8 cellular contexts compared by ENCODE assay signal in genomic region chr2:42513252-42513918, GRCh38. TPM values are rescaled to one million over a fixed set of nuclear protein-coding genes. Genes with fewer than 3 reads are reported as not detected.
DNase-seq lines count a peak whose midpoint lies in the region; ATAC-seq and TF ChIP-seq lines count a peak whose summit lies in the region.

No MANE protein-coding gene starts in this region.

- DNase-seq in Caki2 (ENCODE audit: low read depth) (peak; percentile 18), HEK293T (ENCODE audit: extremely low spot score) (peak; percentile 70), SK-N-DZ (ENCODE audit: low spot score) (peak; percentile 21), foreskin melanocyte (peak; percentile 56), retina (peak; percentile 30)
- DNase-seq in stimulated activated CD4-positive, alpha-beta T cell treated with anti-CD3 and anti-CD28 coated beads, Interleukin-4, amount 100 ng/mL, for 24 hours = no peak

- in situ Hi-C loops in Caki2 (cut with HindIII; ENCODE audit: low pct_unique_long_range_greater_than_20kb, low sequenced_read_pairs) = no loop called here

- POLR2A ChIA-PET in HEK293T (lab: Yijun Ruan, JAX) = no interaction called here

- ATAC-seq in GM21360 (IDR thresholded peaks at IDR 0.05; ENCODE audit: unreplicated experiment) (no peak), HG03571 (IDR thresholded peaks at IDR 0.05; ENCODE audit: unreplicated experiment) (no peak)

- CTCF ChIA-PET in HEK293T (lab: Yijun Ruan, JAX) = interaction anchor here (0.6 to 1.4 kb wide), 3 partner anchors 99 to 300 kb away, joined by 3 to 4 read pairs (median 3); no protein-coding TSS in a partner anchor

TF ChIP-seq in HEK293T, 16 proteins besides CTCF, POLR2A, EP300 and RAD21:
- TF ChIP-seq HDGF (IDR thresholded peaks at IDR 0.05; ENCODE audit: borderline replicate concordance) (no peak), CTBP1 (IDR thresholded peaks at IDR 0.05; ENCODE audit: borderline replicate concordance) (no peak), ELF4 (IDR thresholded peaks at IDR 0.05) (no peak), SP1 (IDR thresholded peaks at IDR 0.05) (no peak), LEF1 (IDR thresholded peaks at IDR 0.05; ENCODE audit: borderline replicate concordance) (no peak), TARDBP (IDR thresholded peaks at IDR 0.05) (no peak), ARNT (IDR thresholded peaks at IDR 0.05) (no peak), FOXA1 (IDR thresholded peaks at IDR 0.05) (no peak), L3MBTL2 (conservative IDR thresholded peaks at IDR 0.05) (no peak), FOXM1 (IDR thresholded peaks at IDR 0.05; ENCODE audit: borderline replicate concordance) (no peak)

RNA-seq across cellular contexts. Expression of gene KCNG3, which starts 19.6 kb away (rescaled TPM):
- total RNA-seq in Caki2 (2014; rRNA removed; shearing (Covaris generic); ENCODE audit: low replicate concordance) = 0.51 and 1.9 TPM in 2 replicates
- 3.3 and 3.6 TPM in 2 replicates for polyA plus RNA-seq in SK-N-DZ (2014; cell fraction: cytosol; rRNA removed)
- 1.7 and 3.4 TPM in 2 replicates for polyA plus RNA-seq in SK-N-DZ (2014; cell fraction: nucleus; rRNA removed)

RNA-seq across cellular contexts. Expression of gene MTA3, which starts 55.0 kb away (rescaled TPM):
- total RNA-seq in Caki2 (2014; rRNA removed; shearing (Covaris generic); ENCODE audit: low replicate concordance) = 31.2 and 31.6 TPM in 2 replicates
- 33.4 and 43.6 TPM in 2 replicates for polyA plus RNA-seq in SK-N-DZ (2014; cell fraction: cytosol; rRNA removed)
- 26.9 and 35.4 TPM in 2 replicates for polyA plus RNA-seq in SK-N-DZ (2014; cell fraction: nucleus; rRNA removed)
